15 cellular contexts compared by ENCODE assay signal in genomic region chr3:39143051-39143885, GRCh38. TPM values are rescaled to one million over a fixed set of nuclear protein-coding genes. Genes with fewer than 3 reads are reported as not detected.
DNase-seq lines count a peak whose midpoint lies in the region; ATAC-seq, FAIRE-seq and TF ChIP-seq lines count a peak whose summit lies in the region.
"Had no signal": no experiment of that assay in that cellular context is flagged by ENCODE, and none has a peak within 500 bp of the region (broad histone marks: within the 10 kb centered on the region; RNA-seq: fewer than 3 reads in every experiment).

No MANE protein-coding gene starts in this region.

- H3K9me3 ChIP-seq in T-helper 17 cell (ENCODE audit: control insufficient read depth, low read length, poor library complexity, severe bottlenecking): no peaks in the 10 kb centered on the region

- H3K27ac Mint-ChIP-seq in T-helper 17 cell (peak overlapping the region; percentile 82), memory B cell (peak overlapping the region; percentile 31)
- peak overlapping the region; percentile 81 for H3K27ac Mint-ChIP-seq in stimulated activated effector memory CD8-positive, alpha-beta T cell treated with anti-CD3 and anti-CD28 coated beads, Interleukin-12 subunit alpha, Interleukin-12 subunit beta, amount 100 ng/mL, for 72 hours

- peak; percentile 47 for DNase-seq in activated CD8-positive, alpha-beta memory T cell treated with anti-CD3 and anti-CD28 coated beads for 24 hours
- DNase-seq in activated CD8-positive, alpha-beta memory T cell treated with anti-CD3 and anti-CD28 coated beads, Interleukin-2, amount 50 U/mL, for 4 hours: no peak
- DNase-seq in T-helper 17 cell (no peak), memory B cell (ENCODE audit: low spot score in 2 of 2) (no peak), D721Med (ENCODE audit: insufficient read length, low spot score) (no peak), activated T-cell treated with anti-CD3 and anti-CD28 coated beads for 4 hours (no peak)
- no peak for DNase-seq in stimulated activated effector memory CD8-positive, alpha-beta T cell treated with anti-CD3 and anti-CD28 coated beads, Interleukin-12 subunit alpha, Interleukin-12 subunit beta, amount 100 ng/mL, for 72 hours (ENCODE audit: low spot score in 2 of 2)
- DNase-seq: activated CD4-positive, alpha-beta T cell treated with anti-CD3 and anti-CD28 coated beads for 4 hours; activated naive CD8-positive, alpha-beta T cell treated with anti-CD3 and anti-CD28 coated beads for 36 hours; NCI-H1417 treated with DMSO at 0.1 percent for 48 hours; NCI-H446 treated with DMSO at 0.1 percent for 48 hours had no signal

- H3K9me3 Mint-ChIP-seq in memory B cell: no peaks in the 10 kb centered on the region
- no peaks in the 10 kb centered on the region for H3K9me3 Mint-ChIP-seq in stimulated activated effector memory CD8-positive, alpha-beta T cell treated with anti-CD3 and anti-CD28 coated beads, Interleukin-12 subunit alpha, Interleukin-12 subunit beta, amount 100 ng/mL, for 72 hours
- H3K9me3 Mint-ChIP-seq: activated naive CD8-positive, alpha-beta T cell treated with anti-CD3 and anti-CD28 coated beads for 36 hours had no signal

- peak overlapping the region; percentile 63 for H3K4me3 Mint-ChIP-seq in T-helper 17 cell
- no peak overlapping the region for H3K4me3 Mint-ChIP-seq in memory B cell
- no peak overlapping the region for H3K4me3 Mint-ChIP-seq in stimulated activated effector memory CD8-positive, alpha-beta T cell treated with anti-CD3 and anti-CD28 coated beads, Interleukin-12 subunit alpha, Interleukin-12 subunit beta, amount 100 ng/mL, for 72 hours
- H3K4me3 Mint-ChIP-seq: activated naive CD8-positive, alpha-beta T cell treated with anti-CD3 and anti-CD28 coated beads for 36 hours had no signal

- no peak for FAIRE-seq in D721Med (lab: Jason Lieb, UNC)

- no peaks in the 10 kb centered on the region for H3K27me3 Mint-ChIP-seq in T-helper 17 cell
- H3K27me3 Mint-ChIP-seq in memory B cell: no peaks in the 10 kb centered on the region
- H3K27me3 Mint-ChIP-seq: activated naive CD8-positive, alpha-beta T cell treated with anti-CD3 and anti-CD28 coated beads for 36 hours had no signal

- ATAC-seq in T-helper 17 cell (no peak), memory B cell (ENCODE audit: low read depth) (no peak), HG03196 (IDR thresholded peaks at IDR 0.05; ENCODE audit: unreplicated experiment) (no peak)
- ATAC-seq in stimulated activated effector memory CD8-positive, alpha-beta T cell treated with anti-CD3 and anti-CD28 coated beads, Interleukin-12 subunit alpha, Interleukin-12 subunit beta, amount 100 ng/mL, for 72 hours: no peak
- ATAC-seq: Panc1 had no signal

- H3K4me1 Mint-ChIP-seq in T-helper 17 cell (peaks cover 52% of the 10 kb centered on the region), memory B cell (peaks cover 44% of the 10 kb centered on the region)
- peaks cover 76% of the 10 kb centered on the region for H3K4me1 Mint-ChIP-seq in stimulated activated effector memory CD8-positive, alpha-beta T cell treated with anti-CD3 and anti-CD28 coated beads, Interleukin-12 subunit alpha, Interleukin-12 subunit beta, amount 100 ng/mL, for 72 hours

- no peak for TF ChIP-seq CTCF in D721Med (IDR thresholded peaks at IDR 0.05; ENCODE audit: insufficient read depth, missing control alignments)

- H3K36me3 Mint-ChIP-seq in T-helper 17 cell (ENCODE audit: low read depth) (peaks cover 3% of the 10 kb centered on the region), memory B cell (peaks cover 18% of the 10 kb centered on the region)
- H3K36me3 Mint-ChIP-seq in stimulated activated effector memory CD8-positive, alpha-beta T cell treated with anti-CD3 and anti-CD28 coated beads, Interleukin-12 subunit alpha, Interleukin-12 subunit beta, amount 100 ng/mL, for 72 hours: peaks cover 100% of the 10 kb centered on the region

RNA-seq across cellular contexts. Expression of gene CSRNP1, which starts 10.1 kb away (rescaled TPM):
- total RNA-seq in T-helper 17 cell: 100 to 1,000 TPM; 356 to 408 TPM

RNA-seq across cellular contexts. Expression of gene TTC21A, which starts 35.8 kb away (rescaled TPM):
- total RNA-seq in T-helper 17 cell: 10 to 100 TPM in 1 of 2 donors, 1 to 10 TPM in 1; 3.5 to 12.3 TPM

RNA-seq across cellular contexts. Expression of gene GORASP1, which starts 35.8 kb away (rescaled TPM):
- 10 to 100 TPM; 29.2 to 40.1 TPM for total RNA-seq in T-helper 17 cell

RNA-seq across cellular contexts. Expression of gene XIRP1, which starts 49.1 kb away (rescaled TPM):
- total RNA-seq in T-helper 17 cell: not detected
- total RNA-seq: A673, fibroblast of lung had no signal

Comparison
In these comparisons a context has a peak if more than half of its experiments do, and no peak if none do; other contexts are left out.
1. H3K27ac Mint-ChIP-seq: peak in every context shown above with its lines; median percentile 82 in T-helper 17 cell; 81 in stimulated activated effector memory CD8-positive, alpha-beta T cell treated with anti-CD3 and anti-CD28 coated beads, Interleukin-12 subunit alpha, Interleukin-12 subunit beta, amount 100 ng/mL, for 72 hours; 31 in memory B cell.